ENCODE assay signal across 8 cellular contexts in genomic region chr17:44004077-44004760, GRCh38. TPM values are rescaled to one million over a fixed set of nuclear protein-coding genes. Genes with fewer than 3 reads are reported as not detected.
A peak's percentile ranks its signal among the peaks of the same experiment; 100 is the strongest.
DNase-seq lines count a peak whose midpoint lies in the region; ATAC-seq and TF ChIP-seq lines count a peak whose summit lies in the region.

TSS of gene NAGS (plus strand) at chr17:44004622. CDS start at chr17:44004664, 42 bp downstream.

- TF ChIP-seq POLR2A in vagina (IDR thresholded peaks at IDR 0.05), result no peak

- H3K27me3 Mint-ChIP-seq in natural killer cell (ENCODE audit: low read depth in 2 of 2), result peaks cover 9 to 18% of the 10 kb centered on the region in 2 donors
- peaks cover 0 to 12% of the 10 kb centered on the region in 2 donors for H3K27me3 Mint-ChIP-seq in natural killer cell treated with Interleukin-12 subunit alpha and Interleukin-12 subunit beta and Interleukin-15 and Interleukin-18, amount 100 ng/mL, for 72 hours

- H3K36me3 Mint-ChIP-seq in natural killer cell, result no peaks in the 10 kb centered on the region
- no peaks in the 10 kb centered on the region for H3K36me3 Mint-ChIP-seq in natural killer cell treated with Interleukin-12 subunit alpha and Interleukin-12 subunit beta and Interleukin-15 and Interleukin-18, amount 100 ng/mL, for 72 hours

- H3K4me3 Mint-ChIP-seq in natural killer cell, result peak within 1 kb of the TSS; percentile 40
- H3K4me3 Mint-ChIP-seq in natural killer cell treated with Interleukin-12 subunit alpha and Interleukin-12 subunit beta and Interleukin-15 and Interleukin-18, amount 100 ng/mL, for 72 hours, result no peak within 1 kb of the TSS

- H3K27me3 ChIP-seq in lung (ENCODE audit: control insufficient read depth, insufficient read depth) (no peaks in the 10 kb centered on the region), vagina (no peaks in the 10 kb centered on the region)

- peak; percentile 24 for DNase-seq in natural killer cell
- DNase-seq in natural killer cell treated with Interleukin-12 subunit alpha and Interleukin-12 subunit beta and Interleukin-15 and Interleukin-18, amount 100 ng/mL, for 72 hours (ENCODE audit: low spot score), result no peak
- no peak for DNase-seq in cardiac fibroblast (ENCODE audit: low read depth in 2 of 2)
- peak; percentile 65 for DNase-seq in lung (ENCODE audit: low spot score)
- DNase-seq in vagina (ENCODE audit: extremely low spot score in 2 of 2), result no peak
- DNase-seq in NCI-H2107 treated with DMSO at 0.1 percent for 48 hours (lab: John Stamatoyannopoulos, UW; ENCODE audit: unreplicated experiment), result no peak
- DNase-seq in NCI-H128 (lab: John Stamatoyannopoulos, UW; ENCODE audit: unreplicated experiment), result no peak

- H3K36me3 ChIP-seq in lung (ENCODE audit: control insufficient read depth in 2 of 2, insufficient read depth in 2 of 2, low read length in 2 of 2), result peaks cover 0 to 3% of the 10 kb centered on the region in 2 donors
- H3K36me3 ChIP-seq in vagina, result no peaks in the 10 kb centered on the region

- H3K4me3 ChIP-seq in cardiac fibroblast (replicated peaks in 1 of 2; ENCODE audit: low read depth in 2 of 2, low read length in 2 of 2) (peak within 1 kb of the TSS; percentile 35 to 59), lung (peak within 1 kb of the TSS; percentile 12), vagina (peak within 1 kb of the TSS; percentile 64 to 83)

- intact Hi-C loops in natural killer cell (cut with micrococcal nuclease) (no loop called here), vagina (cut with DNase I) (no loop called here)

- peaks cover 7 to 24% of the 10 kb centered on the region in 2 donors for H3K4me1 ChIP-seq in lung (ENCODE audit: control insufficient read depth in 2 of 2, insufficient read depth in 2 of 2, low read length in 2 of 2)
- H3K4me1 ChIP-seq in vagina, result peaks cover 41% of the 10 kb centered on the region

- ATAC-seq in natural killer cell (no peak), lung (ENCODE audit: insufficient read depth, low FRiP score) (no peak), HG02938 (IDR thresholded peaks at IDR 0.05; ENCODE audit: unreplicated experiment) (no peak)
- no peak for ATAC-seq in natural killer cell treated with Interleukin-12 subunit alpha and Interleukin-12 subunit beta and Interleukin-15 and Interleukin-18, amount 100 ng/mL, for 72 hours

- no peaks in the 10 kb centered on the region for H3K9me3 ChIP-seq in lung (ENCODE audit: control insufficient read depth in 2 of 2, insufficient read depth in 1 of 2, low read length in 1 of 2)
- H3K9me3 ChIP-seq in vagina, result no peaks in the 10 kb centered on the region

- peaks cover 17 to 24% of the 10 kb centered on the region in 2 donors for H3K4me1 Mint-ChIP-seq in natural killer cell
- peaks cover 15% of the 10 kb centered on the region in 2 donors for H3K4me1 Mint-ChIP-seq in natural killer cell treated with Interleukin-12 subunit alpha and Interleukin-12 subunit beta and Interleukin-15 and Interleukin-18, amount 100 ng/mL, for 72 hours (ENCODE audit: low read depth in 2 of 2)

- 15 to 17% methylated on average over 21 to 25 of the region's 25 CpGs for WGBS in lung, 2 donors

- H3K27ac ChIP-seq in lung (ENCODE audit: low read depth in 1 of 2, low read length in 1 of 2), result peak within 1 kb of the TSS in 1 of 2 donors; percentile 48
- H3K27ac ChIP-seq in vagina, result no peak within 1 kb of the TSS

- TF ChIP-seq CTCF in natural killer cell (IDR thresholded peaks at IDR 0.05) (no peak), cardiac fibroblast (IDR thresholded peaks at IDR 0.05; ENCODE audit: low read depth, low read length) (no peak), lung (IDR thresholded peaks at IDR 0.05; ENCODE audit: control extremely low read depth, extremely low read depth) (no peak), vagina (IDR thresholded peaks at IDR 0.05) (no peak)

- H3K9me3 Mint-ChIP-seq in natural killer cell, result no peaks in the 10 kb centered on the region
- H3K9me3 Mint-ChIP-seq in natural killer cell treated with Interleukin-12 subunit alpha and Interleukin-12 subunit beta and Interleukin-15 and Interleukin-18, amount 100 ng/mL, for 72 hours, result no peaks in the 10 kb centered on the region

- H3K27ac Mint-ChIP-seq in natural killer cell, result no peak within 1 kb of the TSS
- H3K27ac Mint-ChIP-seq in natural killer cell treated with Interleukin-12 subunit alpha and Interleukin-12 subunit beta and Interleukin-15 and Interleukin-18, amount 100 ng/mL, for 72 hours, result no peak within 1 kb of the TSS

RNA-seq across cellular contexts. Expression of gene NAGS, which starts in this region (rescaled TPM):
- total RNA-seq in natural killer cell, result 1 to 10 TPM in 2 of 3 donors, under 1 TPM in 1; 0.92 to 1.7 (median 1.1) TPM
- total RNA-seq in natural killer cell treated with Interleukin-12 subunit alpha and Interleukin-12 subunit beta and Interleukin-15 and Interleukin-18, amount 100 ng/mL, for 72 hours, result 1 to 10 TPM in 1 of 2 donors, under 1 TPM in 1; 0.70 to 1.9 TPM
- total RNA-seq in lung, result 10 to 100 TPM in 1 of 2 donors, 1 to 10 TPM in 1; 2.6 to 10.7 TPM
- polyA plus RNA-seq in lung, result 1 to 10 TPM; 3.6 to 6.4 TPM
- 4.9 TPM for total RNA-seq in vagina

Comparison
In these comparisons a context has a peak if more than half of its experiments do, and no peak if none do; other contexts are left out.
1. DNase-seq: peak in natural killer cell (single experiment) and lung (single experiment); none in natural killer cell treated with Interleukin-12 subunit alpha and Interleukin-12 subunit beta and Interleukin-15 and Interleukin-18, amount 100 ng/mL, for 72 hours (single experiment), cardiac fibroblast (0 of 2), vagina (0 of 2), NCI-H2107 treated with DMSO at 0.1 percent for 48 hours (single experiment) and NCI-H128 (single experiment).
2. H3K4me3 ChIP-seq: peak in every context shown above with its lines; median percentile 74 in vagina; 47 in cardiac fibroblast; 12 in lung.